11 cellular contexts compared by ENCODE assay signal in the genomic region with DNA sequence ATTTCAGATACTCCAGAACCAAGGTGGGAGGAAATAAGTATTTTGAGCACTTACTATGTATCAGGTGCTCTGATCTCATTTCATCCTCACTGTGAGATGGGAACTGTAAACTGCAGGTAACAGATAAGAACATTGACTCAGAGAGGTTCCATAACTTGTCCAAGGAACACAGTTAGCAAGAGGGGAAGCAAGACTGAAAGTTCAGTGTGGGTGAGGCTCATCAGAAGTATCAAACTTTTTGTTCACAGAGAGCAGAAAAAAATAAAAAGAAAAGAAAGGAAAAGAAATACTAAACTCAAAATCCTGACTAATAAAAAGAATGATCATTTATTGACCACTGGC. TPM values are rescaled to one million over a fixed set of nuclear protein-coding genes. Genes with fewer than 3 reads are reported as not detected.
DNase-seq lines count a peak whose midpoint lies in the region; ATAC-seq and TF ChIP-seq lines count a peak whose summit lies in the region.
"Had no signal": no experiment of that assay in that cellular context is flagged by ENCODE, and none has a peak within 500 bp of the region (broad histone marks: within the 10 kb centered on the region; RNA-seq: fewer than 3 reads in every experiment).

No MANE protein-coding gene starts in this region.

- intact Hi-C loops in activated CD8-positive, alpha-beta T cell treated with anti-CD3 and anti-CD28 coated beads for 36 hours (cut with micrococcal nuclease), result no loop called here
- intact Hi-C loops in adrenal gland (cut with DNase I), result no loop called here

- peak overlapping the region; percentile 74 for H3K9ac ChIP-seq in mesenchymal stem cell (ENCODE audit: low read length)

- no peak overlapping the region for H3K18ac ChIP-seq in mesenchymal stem cell (ENCODE audit: low read depth in 1 of 2, low read length in 2 of 2)

- no peak overlapping the region for H3K4me3 Mint-ChIP-seq in activated CD8-positive, alpha-beta T cell treated with anti-CD3 and anti-CD28 coated beads for 36 hours
- H3K4me3 Mint-ChIP-seq in activated CD8-positive, alpha-beta T cell treated with anti-CD3 and anti-CD28 coated beads, Interleukin-2, amount 10 ng/mL, durations not matched to agents 7 days and 5 days, result no peak overlapping the region
- H3K4me3 Mint-ChIP-seq in type B pancreatic cell, result peak overlapping the region; percentile 76

- H3K4me3 ChIP-seq in adrenal gland (no peak overlapping the region), mesenchymal stem cell (ENCODE audit: insufficient read depth in 1 of 2, low read depth in 1 of 2, low read length in 2 of 2) (peak overlapping the region in 1 of 2 experiments; percentile 54)

- no peak for TF ChIP-seq CTCF in activated CD8-positive, alpha-beta T cell treated with anti-CD3 and anti-CD28 coated beads for 36 hours (IDR thresholded peaks at IDR 0.05)
- TF ChIP-seq CTCF in adrenal gland (IDR thresholded peaks at IDR 0.05) (no peak), type B pancreatic cell (conservative IDR thresholded peaks at IDR 0.05) (no peak)

- H3K27ac Mint-ChIP-seq in activated CD8-positive, alpha-beta T cell treated with anti-CD3 and anti-CD28 coated beads for 36 hours, result peak overlapping the region; percentile 26
- H3K27ac Mint-ChIP-seq in activated CD8-positive, alpha-beta T cell treated with anti-CD3 and anti-CD28 coated beads, Interleukin-2, amount 10 ng/mL, durations not matched to agents 7 days and 5 days, result no peak overlapping the region
- peak overlapping the region; percentile 69 for H3K27ac Mint-ChIP-seq in type B pancreatic cell

- POLR2A ChIA-PET in activated CD8-positive, alpha-beta T cell treated with anti-CD3 and anti-CD28 coated beads for 36 hours (lab: Charles Lee), result interaction anchor here (0.7 to 1.2 kb wide), 2 partner anchors 35 to 37 kb away, joined by 3 to 4 read pairs; a partner anchor contains a TSS
- POLR2A ChIA-PET in activated CD8-positive, alpha-beta T cell treated with anti-CD3 and anti-CD28 coated beads, Interleukin-2, amount 10 ng/mL, durations not matched to agents 7 days and 5 days (lab: Charles Lee), result no interaction called here

- ATAC-seq in activated CD8-positive, alpha-beta T cell treated with anti-CD3 and anti-CD28 coated beads for 36 hours, result no peak
- no peak for ATAC-seq in activated CD8-positive, alpha-beta T cell treated with anti-CD3 and anti-CD28 coated beads, Interleukin-2, amount 10 ng/mL, durations not matched to agents 7 days and 5 days
- no peak for ATAC-seq in GM19397 (IDR thresholded peaks at IDR 0.05; ENCODE audit: unreplicated experiment)
- ATAC-seq in GM18861 (IDR thresholded peaks at IDR 0.05; ENCODE audit: unreplicated experiment), result no peak

- peaks cover 34% of the 10 kb centered on the region for H3K79me1 ChIP-seq in mesenchymal stem cell (replicated peaks; ENCODE audit: low read length, poor library complexity, severe bottlenecking)

- CTCF ChIA-PET in activated CD8-positive, alpha-beta T cell treated with anti-CD3 and anti-CD28 coated beads for 36 hours (lab: Charles Lee), result interaction anchor here (0.8 to 2.8 kb wide), 4 partner anchors 10 to 30 kb away, joined by 3 to 8 read pairs (median 4); no protein-coding TSS in a partner anchor
- CTCF ChIA-PET in activated CD8-positive, alpha-beta T cell treated with anti-CD3 and anti-CD28 coated beads, Interleukin-2, amount 10 ng/mL, durations not matched to agents 7 days and 5 days (lab: Charles Lee), result interaction anchor here (1.2 kb wide), 1 partner anchor 72 kb away, joined by 4 read pairs; no protein-coding TSS in a partner anchor

- H3K27ac ChIP-seq in adrenal gland (peak overlapping the region; percentile 49 to 85 (median 67)), mesenchymal stem cell (ENCODE audit: low read length, poor library complexity, severe bottlenecking) (peak overlapping the region; percentile 17)

- H3K36me3 ChIP-seq in adrenal gland (replicated peaks in 1 of 2) (no peaks in the 10 kb centered on the region), mesenchymal stem cell (ENCODE audit: control insufficient read depth in 1 of 2, insufficient read depth in 2 of 2, low read depth in 1 of 2, low read length in 2 of 2) (peaks cover 0 to 3% of the 10 kb centered on the region in 2 experiments)

- H3K4me1 Mint-ChIP-seq in activated CD8-positive, alpha-beta T cell treated with anti-CD3 and anti-CD28 coated beads for 36 hours (ENCODE audit: low read depth), result peaks cover 41% of the 10 kb centered on the region
- H3K4me1 Mint-ChIP-seq in activated CD8-positive, alpha-beta T cell treated with anti-CD3 and anti-CD28 coated beads, Interleukin-2, amount 10 ng/mL, durations not matched to agents 7 days and 5 days (ENCODE audit: low read depth), result peaks cover 35% of the 10 kb centered on the region
- peaks cover 35% of the 10 kb centered on the region for H3K4me1 Mint-ChIP-seq in type B pancreatic cell (ENCODE audit: unreplicated experiment)

- H2BK12ac ChIP-seq in mesenchymal stem cell (ENCODE audit: low read length in 2 of 2), result peak overlapping the region in 1 of 2 experiments; percentile 32

- H3K36me3 Mint-ChIP-seq in activated CD8-positive, alpha-beta T cell treated with anti-CD3 and anti-CD28 coated beads for 36 hours (ENCODE audit: low read depth), result peaks cover 14% of the 10 kb centered on the region
- peaks cover 7% of the 10 kb centered on the region for H3K36me3 Mint-ChIP-seq in activated CD8-positive, alpha-beta T cell treated with anti-CD3 and anti-CD28 coated beads, Interleukin-2, amount 10 ng/mL, durations not matched to agents 7 days and 5 days (ENCODE audit: low read depth)
- peaks cover 4% of the 10 kb centered on the region for H3K36me3 Mint-ChIP-seq in type B pancreatic cell

- peaks cover 2% of the 10 kb centered on the region for H3K9me3 Mint-ChIP-seq in activated CD8-positive, alpha-beta T cell treated with anti-CD3 and anti-CD28 coated beads for 36 hours
- no peaks in the 10 kb centered on the region for H3K9me3 Mint-ChIP-seq in activated CD8-positive, alpha-beta T cell treated with anti-CD3 and anti-CD28 coated beads, Interleukin-2, amount 10 ng/mL, durations not matched to agents 7 days and 5 days (ENCODE audit: insufficient read depth)
- peaks cover 4% of the 10 kb centered on the region for H3K9me3 Mint-ChIP-seq in type B pancreatic cell

- TF ChIP-seq POLR2A in adrenal gland (IDR thresholded peaks at IDR 0.05), result no peak

- no peak overlapping the region for H4K91ac ChIP-seq in mesenchymal stem cell (ENCODE audit: low read length)

- H2BK15ac ChIP-seq in mesenchymal stem cell (ENCODE audit: low read depth, poor library complexity, severe bottlenecking), result no peak overlapping the region

- no peak for DNase-seq in activated CD8-positive, alpha-beta T cell treated with anti-CD3 and anti-CD28 coated beads for 36 hours
- no peak for DNase-seq in activated CD8-positive, alpha-beta T cell treated with anti-CD3 and anti-CD28 coated beads, Interleukin-2, amount 10 ng/mL, durations not matched to agents 7 days and 5 days
- no peak for DNase-seq in adrenal gland
- DNase-seq in mesenchymal stem cell, result no peak
- no peak for DNase-seq in type B pancreatic cell (ENCODE audit: extremely low spot score, unreplicated experiment)
- DNase-seq in middle frontal gyrus (ENCODE audit: extremely low spot score, low spot score), result no peak
- DNase-seq: effector CD8-positive, alpha-beta T cell; Kasumi-1; stimulated activated CD4-positive, alpha-beta T cell treated with anti-CD3 and anti-CD28 coated beads, Interleukin-4, amount 100 ng/mL, for 4 hours had no signal

- no peak overlapping the region for H2AFZ ChIP-seq in mesenchymal stem cell (ENCODE audit: low read depth, low read length)

- H2AK5ac ChIP-seq in mesenchymal stem cell (ENCODE audit: low read length, severe bottlenecking), result peak overlapping the region; percentile 22

- H2BK5ac ChIP-seq in mesenchymal stem cell (ENCODE audit: low read depth, low read length, poor library complexity, severe bottlenecking), result no peak overlapping the region

- no peak overlapping the region for H3K23ac ChIP-seq in mesenchymal stem cell (ENCODE audit: low read length in 2 of 2)

- H3K4ac ChIP-seq in mesenchymal stem cell (ENCODE audit: low read depth in 1 of 2, low read length in 2 of 2), result no peak overlapping the region

- H3K27me3 ChIP-seq in adrenal gland, result no peaks in the 10 kb centered on the region
- no peaks in the 10 kb centered on the region for H3K27me3 ChIP-seq in mesenchymal stem cell (ENCODE audit: control insufficient read depth in 1 of 2, insufficient read depth in 1 of 2, low read length in 2 of 2)

- no peak overlapping the region for H4K8ac ChIP-seq in mesenchymal stem cell (ENCODE audit: low read length)

- H3K27me3 Mint-ChIP-seq in activated CD8-positive, alpha-beta T cell treated with anti-CD3 and anti-CD28 coated beads for 36 hours, result no peaks in the 10 kb centered on the region
- no peaks in the 10 kb centered on the region for H3K27me3 Mint-ChIP-seq in activated CD8-positive, alpha-beta T cell treated with anti-CD3 and anti-CD28 coated beads, Interleukin-2, amount 10 ng/mL, durations not matched to agents 7 days and 5 days (ENCODE audit: low read depth)
- H3K27me3 Mint-ChIP-seq in type B pancreatic cell, result no peaks in the 10 kb centered on the region

- no peaks in the 10 kb centered on the region for H3K9me3 ChIP-seq in adrenal gland (replicated peaks in 1 of 3)
- H3K9me3 ChIP-seq in mesenchymal stem cell (ENCODE audit: control insufficient read depth, low read length), result no peaks in the 10 kb centered on the region

- no peak overlapping the region for H3K14ac ChIP-seq in mesenchymal stem cell (ENCODE audit: low read length in 2 of 2)

- H3K4me1 ChIP-seq in adrenal gland (replicated peaks in 1 of 2) (peaks cover 30 to 62% of the 10 kb centered on the region in 2 donors), mesenchymal stem cell (ENCODE audit: control insufficient read depth, insufficient read depth, low read depth, low read length) (peaks cover 6% of the 10 kb centered on the region)

- H2BK120ac ChIP-seq in mesenchymal stem cell (ENCODE audit: low read depth, low read length), result no peak overlapping the region

- H3K4me2 ChIP-seq in mesenchymal stem cell (ENCODE audit: low read length, poor library complexity, severe bottlenecking), result no peak overlapping the region

RNA-seq across cellular contexts. Expression of a gene that starts 37.1 kb away (rescaled TPM):
- 10 to 100 TPM in 1 of 2 experiments, 1 to 10 TPM in 1; 9.8 to 10.9 TPM for total RNA-seq in activated CD8-positive, alpha-beta T cell treated with anti-CD3 and anti-CD28 coated beads for 36 hours
- total RNA-seq in activated CD8-positive, alpha-beta T cell treated with anti-CD3 and anti-CD28 coated beads, Interleukin-2, amount 10 ng/mL, durations not matched to agents 7 days and 5 days, result 10 to 100 TPM in 1 of 2 experiments, 1 to 10 TPM in 1; 8.8 to 13.3 TPM
- total RNA-seq in adrenal gland (10 to 100 TPM; 24.5 to 69.4 (median 43.1) TPM), type B pancreatic cell (ENCODE audit: low replicate concordance) (10.0 and 13.8 TPM in 2 replicates)
- polyA plus RNA-seq in adrenal gland, result 10 to 100 TPM in 1 of 3 donors, 1 to 10 TPM in 2; 5.1 to 55.4 (median 5.4) TPM
- 5.8 TPM for polyA plus RNA-seq in mesenchymal stem cell (2013, experiment 1 of 2)
- 5.6 TPM for polyA plus RNA-seq in mesenchymal stem cell (2013, experiment 2 of 2)
